8 cellular contexts compared by ENCODE assay signal in the genomic region with DNA sequence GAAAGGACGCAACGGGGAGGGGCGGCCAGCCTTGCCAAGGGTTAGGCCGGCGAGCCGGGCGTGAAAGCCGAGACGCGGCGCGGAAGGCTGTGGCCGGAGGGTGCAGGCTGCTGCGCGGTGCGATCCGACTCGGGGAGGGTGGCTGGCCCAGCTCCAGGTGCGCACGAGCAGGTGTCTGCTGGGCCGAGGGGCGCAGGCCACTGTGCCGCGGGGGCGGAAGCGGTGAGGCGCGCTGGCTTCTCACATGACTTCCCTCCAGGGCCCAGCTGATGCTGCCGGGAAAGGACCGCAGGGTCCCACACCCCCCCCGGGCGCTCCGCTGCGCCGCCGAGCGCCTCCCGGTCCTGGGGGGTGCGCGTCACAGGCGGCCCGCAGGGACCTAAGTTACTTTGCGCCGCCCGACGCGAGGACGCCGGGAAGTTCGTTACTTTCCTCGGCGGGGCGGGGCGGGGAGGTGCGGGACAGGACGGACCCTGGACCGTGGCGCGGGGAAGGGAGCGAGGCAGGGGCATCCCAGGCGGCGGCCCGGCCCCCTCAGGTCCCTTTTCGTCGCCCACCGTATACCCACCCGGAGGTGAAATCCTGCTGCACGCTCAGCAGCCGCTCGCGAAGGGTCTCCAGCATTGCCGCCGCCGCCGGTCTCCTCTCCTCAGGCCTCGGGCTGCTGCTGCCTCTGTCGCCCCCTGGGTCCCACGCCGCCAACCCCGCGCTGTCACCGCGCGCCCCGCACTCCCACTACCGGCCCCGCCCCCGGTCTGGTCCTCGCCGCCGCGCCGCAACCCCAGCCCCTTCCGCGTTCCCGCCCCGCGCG. TPM values are rescaled to one million over a fixed set of nuclear protein-coding genes. Genes with fewer than 3 reads are reported as not detected.
A peak's percentile ranks its signal among the peaks of the same experiment; 100 is the strongest.
DNase-seq lines count a peak whose midpoint lies in the region; ATAC-seq and TF ChIP-seq lines count a peak whose summit lies in the region.

A gene with protein sequence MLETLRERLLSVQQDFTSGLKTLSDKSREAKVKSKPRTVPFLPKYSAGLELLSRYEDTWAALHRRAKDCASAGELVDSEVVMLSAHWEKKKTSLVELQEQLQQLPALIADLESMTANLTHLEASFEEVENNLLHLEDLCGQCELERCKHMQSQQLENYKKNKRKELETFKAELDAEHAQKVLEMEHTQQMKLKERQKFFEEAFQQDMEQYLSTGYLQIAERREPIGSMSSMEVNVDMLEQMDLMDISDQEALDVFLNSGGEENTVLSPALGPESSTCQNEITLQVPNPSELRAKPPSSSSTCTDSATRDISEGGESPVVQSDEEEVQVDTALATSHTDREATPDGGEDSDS (minus strand): TSS at position 783 of the 811 bp plus-strand sequence. CDS start 159 bp downstream, at position 624.

- H3K9me3 Mint-ChIP-seq in activated naive CD8-positive, alpha-beta T cell (ENCODE audit: low read depth) = no peaks in the 10 kb centered on the region

- H3K4me2 ChIP-seq in SU-DHL-6 (ENCODE audit: low read depth, low read length, poor library complexity, severe bottlenecking) = peak within 1 kb of the TSS; percentile 94

- intact Hi-C loops in cardiac septum (cut with DNase I) = no loop called here
- intact Hi-C loops in posterior cingulate gyrus (cut with DNase I) = no loop called here

- in situ Hi-C loops in KBM-7 (cut with MboI; ENCODE audit: low pct_unique_long_range_greater_than_20kb, low sequenced_read_pairs) = no loop called here

- peaks cover 2% of the 10 kb centered on the region for H3K36me3 Mint-ChIP-seq in activated naive CD8-positive, alpha-beta T cell

- DNase-seq in ELR (ENCODE audit: low read depth) = peak; percentile 63
- DNase-seq in KBM-7 = peak; percentile 67
- peak; percentile 94 for DNase-seq in cardiac septum (ENCODE audit: low spot score)
- DNase-seq in posterior cingulate gyrus = peak; percentile 72 to 97 (median 80)
- DNase-seq in upper lobe of left lung = peak; percentile 89 to 97

- peak within 1 kb of the TSS; percentile 85 for H2AFZ ChIP-seq in SU-DHL-6 (ENCODE audit: low read depth, low read length, severe bottlenecking)

- no peaks in the 10 kb centered on the region for H3K27me3 ChIP-seq in SU-DHL-6 (ENCODE audit: low read length)
- H3K27me3 ChIP-seq in upper lobe of left lung = no peaks in the 10 kb centered on the region

- peaks cover 35% of the 10 kb centered on the region for H3F3A ChIP-seq in SU-DHL-6 (ENCODE audit: insufficient read depth)

- H3K27ac ChIP-seq in SU-DHL-6 (ENCODE audit: low read depth, low read length) (peak within 1 kb of the TSS; percentile 81), upper lobe of left lung (peak within 1 kb of the TSS; percentile 78 to 93 (median 88))

- H3K9ac ChIP-seq in SU-DHL-6 (ENCODE audit: low read length) = peak within 1 kb of the TSS; percentile 74

- H3K79me2 ChIP-seq in SU-DHL-6 (ENCODE audit: insufficient read depth, low read length) = peaks cover 47% of the 10 kb centered on the region

- ATAC-seq in GM21723 (IDR thresholded peaks at IDR 0.05; ENCODE audit: unreplicated experiment) (peak; percentile 73), upper lobe of left lung (ENCODE audit: low FRiP score in 2 of 2) (peak; percentile 90 to 99)

- peak within 1 kb of the TSS; percentile 86 for H3K4me3 Mint-ChIP-seq in activated naive CD8-positive, alpha-beta T cell

- peak in 1 of 4 donors; percentile 12 for TF ChIP-seq EP300 in upper lobe of left lung (IDR thresholded peaks at IDR 0.05)

- H3K9me3 ChIP-seq in SU-DHL-6 (ENCODE audit: insufficient read depth, low read length) = no peaks in the 10 kb centered on the region
- no peaks in the 10 kb centered on the region for H3K9me3 ChIP-seq in upper lobe of left lung

- H4K20me1 ChIP-seq in SU-DHL-6 (ENCODE audit: low read depth, low read length) = peaks cover 13% of the 10 kb centered on the region; the same call in 1 of the 2 replicates

- TF ChIP-seq CTCF in SU-DHL-6 (IDR thresholded peaks at IDR 0.05; ENCODE audit: insufficient read depth, low read length, poor library complexity, severe bottlenecking) (no peak), upper lobe of left lung (IDR thresholded peaks at IDR 0.05) (no peak)

- peak in 2 of 4 donors; percentile 39 to 74 for TF ChIP-seq POLR2A in upper lobe of left lung (IDR thresholded peaks at IDR 0.05)

- peaks cover 8 to 15% (median 13%) of the 10 kb centered on the region in 4 donors for H3K4me1 ChIP-seq in upper lobe of left lung

- peak within 1 kb of the TSS; percentile 62 for H3K27ac Mint-ChIP-seq in activated naive CD8-positive, alpha-beta T cell

- 0 to 1% methylated on average over 28 to 46 of the region's 99 CpGs for WGBS in upper lobe of left lung, 2 donors

- no peaks in the 10 kb centered on the region for H3K27me3 Mint-ChIP-seq in activated naive CD8-positive, alpha-beta T cell

- no peaks in the 10 kb centered on the region for H3K9me2 ChIP-seq in SU-DHL-6 (replicated peaks; ENCODE audit: insufficient read depth, low read length)

- H3K36me3 ChIP-seq in SU-DHL-6 (ENCODE audit: low read length) (peaks cover 10% of the 10 kb centered on the region), upper lobe of left lung (no peaks in the 10 kb centered on the region)

- H3K4me3 ChIP-seq in SU-DHL-6 (ENCODE audit: insufficient read depth, low read length, poor library complexity, severe bottlenecking) (peak within 1 kb of the TSS; percentile 69), upper lobe of left lung (peak within 1 kb of the TSS; percentile 80 to 99 (median 86))

- H3K4me1 Mint-ChIP-seq in activated naive CD8-positive, alpha-beta T cell (ENCODE audit: low read depth) = peaks cover 31% of the 10 kb centered on the region

RNA-seq across cellular contexts. Expression of the gene that starts here (rescaled TPM):
- total RNA-seq in cardiac septum = 19.0 TPM
- 10 to 100 TPM; 16.2 to 33.5 (median 21.3) TPM for total RNA-seq in upper lobe of left lung

Comparison
In these comparisons a context has a peak if more than half of its experiments do, and no peak if none do; other contexts are left out.
1. Peak in every context shown above with its lines: DNase-seq, ATAC-seq, H3K4me3 ChIP-seq and H3K27ac ChIP-seq.